Comparison of ENCODE assay signal across 1 cellular context in genomic region chr17:1147664-1148063, GRCh38.
TF ChIP-seq lines count a peak whose summit lies in the region.

No MANE protein-coding gene starts in this region.

TF ChIP-seq in HepG2, 621 proteins besides CTCF, POLR2A, EP300 and RAD21 (continued from another document):
- TF ChIP-seq TFDP1 (CRISPR knock-in tag; IDR thresholded peaks at IDR 0.05; ENCODE audit: borderline replicate concordance) (peak; percentile 31; the same call in 1 of the 2 replicates), XRCC5 (optimal IDR thresholded peaks at IDR 0.05; ENCODE audit: low read length) (peak; percentile 37), SMC3 (IDR thresholded peaks at IDR 0.05; ENCODE audit: low read length) (peak; percentile 77), EZH2 (conservative IDR thresholded peaks at IDR 0.05; ENCODE audit: low read depth, low read length) (peak; percentile 60; the same call in 1 of the 2 replicates), PHF21A (CRISPR knock-in tag; IDR thresholded peaks at IDR 0.05) (no peak), NFRKB (IDR thresholded peaks at IDR 0.05) (no peak), TEAD3 (CRISPR knock-in tag; optimal IDR thresholded peaks at IDR 0.05; ENCODE audit: borderline replicate concordance) (peak; percentile 61), ZNF263 (CRISPR knock-in tag; IDR thresholded peaks at IDR 0.05) (0 out of 2 replicates have a peak, but pooled peaks have one; percentile 38), SAP130 (CRISPR knock-in tag; IDR thresholded peaks at IDR 0.05; ENCODE audit: low read depth) (0 out of 2 replicates have a peak, but pooled peaks have one; percentile 22), ZNF510 (CRISPR knock-in tag; IDR thresholded peaks at IDR 0.05; ENCODE audit: low read depth) (no peak), ZFP36L2 (CRISPR knock-in tag; IDR thresholded peaks at IDR 0.05) (no peak), ZNF205 (CRISPR knock-in tag; IDR thresholded peaks at IDR 0.05) (0 out of 2 replicates have a peak, but pooled peaks have one; percentile 24), MXD1 (CRISPR knock-in tag; IDR thresholded peaks at IDR 0.05) (no peak), CBX5 (CRISPR knock-in tag; IDR thresholded peaks at IDR 0.05; ENCODE audit: borderline replicate concordance) (0 out of 2 replicates have a peak, but pooled peaks have one; percentile 41)
- TF ChIP-seq, protein P1, sequence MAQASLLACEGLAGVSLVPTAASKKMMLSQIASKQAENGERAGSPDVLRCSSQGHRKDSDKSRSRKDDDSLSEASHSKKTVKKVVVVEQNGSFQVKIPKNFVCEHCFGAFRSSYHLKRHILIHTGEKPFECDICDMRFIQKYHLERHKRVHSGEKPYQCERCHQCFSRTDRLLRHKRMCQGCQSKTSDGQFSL (CRISPR knock-in tag; IDR thresholded peaks at IDR 0.05), result 0 out of 2 replicates have a peak, but pooled peaks have one; percentile 10
- TF ChIP-seq, protein P2, sequence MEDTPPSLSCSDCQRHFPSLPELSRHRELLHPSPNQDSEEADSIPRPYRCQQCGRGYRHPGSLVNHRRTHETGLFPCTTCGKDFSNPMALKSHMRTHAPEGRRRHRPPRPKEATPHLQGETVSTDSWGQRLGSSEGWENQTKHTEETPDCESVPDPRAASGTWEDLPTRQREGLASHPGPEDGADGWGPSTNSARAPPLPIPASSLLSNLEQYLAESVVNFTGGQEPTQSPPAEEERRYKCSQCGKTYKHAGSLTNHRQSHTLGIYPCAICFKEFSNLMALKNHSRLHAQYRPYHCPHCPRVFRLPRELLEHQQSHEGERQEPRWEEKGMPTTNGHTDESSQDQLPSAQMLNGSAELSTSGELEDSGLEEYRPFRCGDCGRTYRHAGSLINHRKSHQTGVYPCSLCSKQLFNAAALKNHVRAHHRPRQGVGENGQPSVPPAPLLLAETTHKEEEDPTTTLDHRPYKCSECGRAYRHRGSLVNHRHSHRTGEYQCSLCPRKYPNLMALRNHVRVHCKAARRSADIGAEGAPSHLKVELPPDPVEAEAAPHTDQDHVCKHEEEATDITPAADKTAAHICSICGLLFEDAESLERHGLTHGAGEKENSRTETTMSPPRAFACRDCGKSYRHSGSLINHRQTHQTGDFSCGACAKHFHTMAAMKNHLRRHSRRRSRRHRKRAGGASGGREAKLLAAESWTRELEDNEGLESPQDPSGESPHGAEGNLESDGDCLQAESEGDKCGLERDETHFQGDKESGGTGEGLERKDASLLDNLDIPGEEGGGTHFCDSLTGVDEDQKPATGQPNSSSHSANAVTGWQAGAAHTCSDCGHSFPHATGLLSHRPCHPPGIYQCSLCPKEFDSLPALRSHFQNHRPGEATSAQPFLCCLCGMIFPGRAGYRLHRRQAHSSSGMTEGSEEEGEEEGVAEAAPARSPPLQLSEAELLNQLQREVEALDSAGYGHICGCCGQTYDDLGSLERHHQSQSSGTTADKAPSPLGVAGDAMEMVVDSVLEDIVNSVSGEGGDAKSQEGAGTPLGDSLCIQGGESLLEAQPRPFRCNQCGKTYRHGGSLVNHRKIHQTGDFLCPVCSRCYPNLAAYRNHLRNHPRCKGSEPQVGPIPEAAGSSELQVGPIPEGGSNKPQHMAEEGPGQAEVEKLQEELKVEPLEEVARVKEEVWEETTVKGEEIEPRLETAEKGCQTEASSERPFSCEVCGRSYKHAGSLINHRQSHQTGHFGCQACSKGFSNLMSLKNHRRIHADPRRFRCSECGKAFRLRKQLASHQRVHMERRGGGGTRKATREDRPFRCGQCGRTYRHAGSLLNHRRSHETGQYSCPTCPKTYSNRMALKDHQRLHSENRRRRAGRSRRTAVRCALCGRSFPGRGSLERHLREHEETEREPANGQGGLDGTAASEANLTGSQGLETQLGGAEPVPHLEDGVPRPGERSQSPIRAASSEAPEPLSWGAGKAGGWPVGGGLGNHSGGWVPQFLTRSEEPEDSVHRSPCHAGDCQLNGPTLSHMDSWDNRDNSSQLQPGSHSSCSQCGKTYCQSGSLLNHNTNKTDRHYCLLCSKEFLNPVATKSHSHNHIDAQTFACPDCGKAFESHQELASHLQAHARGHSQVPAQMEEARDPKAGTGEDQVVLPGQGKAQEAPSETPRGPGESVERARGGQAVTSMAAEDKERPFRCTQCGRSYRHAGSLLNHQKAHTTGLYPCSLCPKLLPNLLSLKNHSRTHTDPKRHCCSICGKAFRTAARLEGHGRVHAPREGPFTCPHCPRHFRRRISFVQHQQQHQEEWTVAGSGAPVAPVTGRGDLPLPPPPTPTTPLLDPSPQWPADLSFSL (CRISPR knock-in tag; IDR thresholded peaks at IDR 0.05), result no peak
- TF ChIP-seq, protein P3, sequence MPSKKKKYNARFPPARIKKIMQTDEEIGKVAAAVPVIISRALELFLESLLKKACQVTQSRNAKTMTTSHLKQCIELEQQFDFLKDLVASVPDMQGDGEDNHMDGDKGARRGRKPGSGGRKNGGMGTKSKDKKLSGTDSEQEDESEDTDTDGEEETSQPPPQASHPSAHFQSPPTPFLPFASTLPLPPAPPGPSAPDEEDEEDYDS (CRISPR knock-in tag; IDR thresholded peaks at IDR 0.05), result 0 out of 2 replicates have a peak, but pooled peaks have one; percentile 17
- TF ChIP-seq, protein P4, sequence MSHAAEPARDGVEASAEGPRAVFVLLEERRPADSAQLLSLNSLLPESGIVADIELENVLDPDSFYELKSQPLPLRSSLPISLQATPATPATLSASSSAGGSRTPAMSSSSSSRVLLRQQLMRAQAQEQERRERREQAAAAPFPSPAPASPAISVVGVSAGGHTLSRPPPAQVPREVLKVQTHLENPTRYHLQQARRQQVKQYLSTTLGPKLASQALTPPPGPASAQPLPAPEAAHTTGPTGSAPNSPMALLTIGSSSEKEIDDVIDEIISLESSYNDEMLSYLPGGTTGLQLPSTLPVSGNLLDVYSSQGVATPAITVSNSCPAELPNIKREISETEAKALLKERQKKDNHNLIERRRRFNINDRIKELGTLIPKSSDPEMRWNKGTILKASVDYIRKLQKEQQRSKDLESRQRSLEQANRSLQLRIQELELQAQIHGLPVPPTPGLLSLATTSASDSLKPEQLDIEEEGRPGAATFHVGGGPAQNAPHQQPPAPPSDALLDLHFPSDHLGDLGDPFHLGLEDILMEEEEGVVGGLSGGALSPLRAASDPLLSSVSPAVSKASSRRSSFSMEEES (CRISPR knock-in tag; IDR thresholded peaks at IDR 0.05), result 0 out of 2 replicates have a peak, but pooled peaks have one; percentile 19
